ENCODE assay signal across 1 cellular context in the genomic region with DNA sequence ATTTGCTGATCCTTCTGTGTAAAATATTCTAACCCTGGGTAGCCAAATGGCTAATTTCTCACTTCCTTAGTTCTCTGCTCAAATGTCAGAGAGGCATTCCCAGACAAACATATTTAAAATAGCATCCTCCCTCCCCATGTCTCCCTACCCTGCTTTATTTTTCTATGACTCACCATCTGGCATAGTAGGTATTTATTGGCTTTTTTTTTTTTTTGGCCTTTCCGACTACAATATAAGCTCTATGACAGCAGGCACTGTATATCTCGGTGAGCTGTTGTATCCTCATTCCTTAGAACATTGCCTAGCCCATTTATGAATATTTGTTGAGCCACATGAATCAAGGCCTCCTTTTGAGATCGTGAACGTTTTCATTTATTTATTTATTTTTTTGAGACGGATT.
TF ChIP-seq lines count a peak whose summit lies in the region.

No MANE protein-coding gene starts in this region.

TF ChIP-seq in GM23338, 12 proteins besides CTCF, POLR2A, EP300 and RAD21 (continued from another document):
- TF ChIP-seq, protein P1, sequence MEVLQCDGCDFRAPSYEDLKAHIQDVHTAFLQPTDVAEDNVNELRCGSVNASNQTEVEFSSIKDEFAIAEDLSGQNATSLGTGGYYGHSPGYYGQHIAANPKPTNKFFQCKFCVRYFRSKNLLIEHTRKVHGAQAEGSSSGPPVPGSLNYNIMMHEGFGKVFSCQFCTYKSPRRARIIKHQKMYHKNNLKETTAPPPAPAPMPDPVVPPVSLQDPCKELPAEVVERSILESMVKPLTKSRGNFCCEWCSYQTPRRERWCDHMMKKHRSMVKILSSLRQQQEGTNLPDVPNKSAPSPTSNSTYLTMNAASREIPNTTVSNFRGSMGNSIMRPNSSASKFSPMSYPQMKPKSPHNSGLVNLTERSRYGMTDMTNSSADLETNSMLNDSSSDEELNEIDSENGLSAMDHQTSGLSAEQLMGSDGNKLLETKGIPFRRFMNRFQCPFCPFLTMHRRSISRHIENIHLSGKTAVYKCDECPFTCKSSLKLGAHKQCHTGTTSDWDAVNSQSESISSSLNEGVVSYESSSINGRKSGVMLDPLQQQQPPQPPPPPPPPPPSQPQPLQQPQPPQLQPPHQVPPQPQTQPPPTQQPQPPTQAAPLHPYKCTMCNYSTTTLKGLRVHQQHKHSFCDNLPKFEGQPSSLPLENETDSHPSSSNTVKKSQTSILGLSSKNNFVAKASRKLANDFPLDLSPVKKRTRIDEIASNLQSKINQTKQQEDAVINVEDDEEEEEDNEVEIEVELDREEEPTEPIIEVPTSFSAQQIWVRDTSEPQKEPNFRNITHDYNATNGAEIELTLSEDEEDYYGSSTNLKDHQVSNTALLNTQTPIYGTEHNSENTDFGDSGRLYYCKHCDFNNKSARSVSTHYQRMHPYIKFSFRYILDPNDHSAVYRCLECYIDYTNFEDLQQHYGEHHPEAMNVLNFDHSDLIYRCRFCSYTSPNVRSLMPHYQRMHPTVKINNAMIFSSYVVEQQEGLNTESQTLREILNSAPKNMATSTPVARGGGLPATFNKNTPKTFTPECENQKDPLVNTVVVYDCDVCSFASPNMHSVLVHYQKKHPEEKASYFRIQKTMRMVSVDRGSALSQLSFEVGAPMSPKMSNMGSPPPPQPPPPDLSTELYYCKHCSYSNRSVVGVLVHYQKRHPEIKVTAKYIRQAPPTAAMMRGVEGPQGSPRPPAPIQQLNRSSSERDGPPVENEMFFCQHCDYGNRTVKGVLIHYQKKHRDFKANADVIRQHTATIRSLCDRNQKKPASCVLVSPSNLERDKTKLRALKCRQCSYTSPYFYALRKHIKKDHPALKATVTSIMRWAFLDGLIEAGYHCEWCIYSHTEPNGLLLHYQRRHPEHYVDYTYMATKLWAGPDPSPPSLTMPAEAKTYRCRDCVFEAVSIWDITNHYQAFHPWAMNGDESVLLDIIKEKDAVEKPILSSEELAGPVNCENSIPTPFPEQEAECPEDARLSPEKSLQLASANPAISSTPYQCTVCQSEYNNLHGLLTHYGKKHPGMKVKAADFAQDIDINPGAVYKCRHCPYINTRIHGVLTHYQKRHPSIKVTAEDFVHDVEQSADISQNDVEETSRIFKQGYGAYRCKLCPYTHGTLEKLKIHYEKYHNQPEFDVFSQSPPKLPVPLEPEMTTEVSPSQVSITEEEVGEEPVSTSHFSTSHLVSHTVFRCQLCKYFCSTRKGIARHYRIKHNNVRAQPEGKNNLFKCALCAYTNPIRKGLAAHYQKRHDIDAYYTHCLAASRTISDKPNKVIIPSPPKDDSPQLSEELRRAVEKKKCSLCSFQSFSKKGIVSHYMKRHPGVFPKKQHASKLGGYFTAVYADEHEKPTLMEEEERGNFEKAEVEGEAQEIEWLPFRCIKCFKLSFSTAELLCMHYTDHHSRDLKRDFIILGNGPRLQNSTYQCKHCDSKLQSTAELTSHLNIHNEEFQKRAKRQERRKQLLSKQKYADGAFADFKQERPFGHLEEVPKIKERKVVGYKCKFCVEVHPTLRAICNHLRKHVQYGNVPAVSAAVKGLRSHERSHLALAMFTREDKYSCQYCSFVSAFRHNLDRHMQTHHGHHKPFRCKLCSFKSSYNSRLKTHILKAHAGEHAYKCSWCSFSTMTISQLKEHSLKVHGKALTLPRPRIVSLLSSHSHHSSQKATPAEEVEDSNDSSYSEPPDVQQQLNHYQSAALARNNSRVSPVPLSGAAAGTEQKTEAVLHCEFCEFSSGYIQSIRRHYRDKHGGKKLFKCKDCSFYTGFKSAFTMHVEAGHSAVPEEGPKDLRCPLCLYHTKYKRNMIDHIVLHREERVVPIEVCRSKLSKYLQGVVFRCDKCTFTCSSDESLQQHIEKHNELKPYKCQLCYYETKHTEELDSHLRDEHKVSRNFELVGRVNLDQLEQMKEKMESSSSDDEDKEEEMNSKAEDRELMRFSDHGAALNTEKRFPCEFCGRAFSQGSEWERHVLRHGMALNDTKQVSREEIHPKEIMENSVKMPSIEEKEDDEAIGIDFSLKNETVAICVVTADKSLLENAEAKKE (CRISPR knock-in tag; IDR thresholded peaks at IDR 0.05) = no peak
- TF ChIP-seq ZNF331 (CRISPR knock-in tag; IDR thresholded peaks at IDR 0.05; ENCODE audit: low read depth) = no peak
- TF ChIP-seq STAT1 (IDR thresholded peaks at IDR 0.05; ENCODE audit: unreplicated experiment) = no peak
- no peak for TF ChIP-seq ZNF114 (CRISPR knock-in tag; IDR thresholded peaks at IDR 0.05)
- no peak for TF ChIP-seq CREB1 (CRISPR knock-in tag; IDR thresholded peaks at IDR 0.05; ENCODE audit: low read depth)
- no peak for TF ChIP-seq POLR2AphosphoS5 (IDR thresholded peaks at IDR 0.05; ENCODE audit: low read depth)
- TF ChIP-seq EZH2 (IDR thresholded peaks at IDR 0.05; ENCODE audit: low read depth, unreplicated experiment) = no peak
- no peak for TF ChIP-seq EZH2phosphoT487 (IDR thresholded peaks at IDR 0.05; ENCODE audit: unreplicated experiment)
- TF ChIP-seq, protein P2, sequence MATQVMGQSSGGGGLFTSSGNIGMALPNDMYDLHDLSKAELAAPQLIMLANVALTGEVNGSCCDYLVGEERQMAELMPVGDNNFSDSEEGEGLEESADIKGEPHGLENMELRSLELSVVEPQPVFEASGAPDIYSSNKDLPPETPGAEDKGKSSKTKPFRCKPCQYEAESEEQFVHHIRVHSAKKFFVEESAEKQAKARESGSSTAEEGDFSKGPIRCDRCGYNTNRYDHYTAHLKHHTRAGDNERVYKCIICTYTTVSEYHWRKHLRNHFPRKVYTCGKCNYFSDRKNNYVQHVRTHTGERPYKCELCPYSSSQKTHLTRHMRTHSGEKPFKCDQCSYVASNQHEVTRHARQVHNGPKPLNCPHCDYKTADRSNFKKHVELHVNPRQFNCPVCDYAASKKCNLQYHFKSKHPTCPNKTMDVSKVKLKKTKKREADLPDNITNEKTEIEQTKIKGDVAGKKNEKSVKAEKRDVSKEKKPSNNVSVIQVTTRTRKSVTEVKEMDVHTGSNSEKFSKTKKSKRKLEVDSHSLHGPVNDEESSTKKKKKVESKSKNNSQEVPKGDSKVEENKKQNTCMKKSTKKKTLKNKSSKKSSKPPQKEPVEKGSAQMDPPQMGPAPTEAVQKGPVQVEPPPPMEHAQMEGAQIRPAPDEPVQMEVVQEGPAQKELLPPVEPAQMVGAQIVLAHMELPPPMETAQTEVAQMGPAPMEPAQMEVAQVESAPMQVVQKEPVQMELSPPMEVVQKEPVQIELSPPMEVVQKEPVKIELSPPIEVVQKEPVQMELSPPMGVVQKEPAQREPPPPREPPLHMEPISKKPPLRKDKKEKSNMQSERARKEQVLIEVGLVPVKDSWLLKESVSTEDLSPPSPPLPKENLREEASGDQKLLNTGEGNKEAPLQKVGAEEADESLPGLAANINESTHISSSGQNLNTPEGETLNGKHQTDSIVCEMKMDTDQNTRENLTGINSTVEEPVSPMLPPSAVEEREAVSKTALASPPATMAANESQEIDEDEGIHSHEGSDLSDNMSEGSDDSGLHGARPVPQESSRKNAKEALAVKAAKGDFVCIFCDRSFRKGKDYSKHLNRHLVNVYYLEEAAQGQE (IDR thresholded peaks at IDR 0.05; ENCODE audit: unreplicated experiment) = no peak
- TF ChIP-seq NANOG (IDR thresholded peaks at IDR 0.05; ENCODE audit: borderline replicate concordance) = no peak
